In the genomic region with DNA sequence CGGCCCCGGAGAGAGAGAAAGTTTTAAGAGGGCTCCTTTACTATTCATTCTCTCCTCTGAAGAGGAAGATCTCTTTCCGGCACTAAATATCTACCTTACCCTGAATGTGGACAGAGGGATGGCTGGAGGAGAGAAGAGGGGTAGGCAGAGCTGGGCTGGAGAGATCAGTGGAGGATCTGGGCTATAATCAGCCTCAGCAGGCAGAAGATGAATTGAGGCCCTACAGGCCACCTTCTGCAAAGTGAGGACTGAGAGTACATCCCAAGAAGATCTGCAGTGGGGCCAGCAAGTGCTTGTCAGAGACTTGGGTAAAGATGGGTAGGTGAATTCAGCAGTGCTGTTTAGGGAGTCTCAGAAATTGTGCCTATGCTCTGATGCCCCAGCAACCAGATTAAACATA, we compare ENCODE assay signal across 1 cellular context.
TF ChIP-seq lines count a peak whose summit lies in the region.

No MANE protein-coding gene starts in this region.

TF ChIP-seq in IMR-90, 13 proteins besides CTCF, POLR2A, EP300 and RAD21:
- TF ChIP-seq CEBPB (IDR thresholded peaks at IDR 0.05; ENCODE audit: low read depth, low read length) (no peak), MAFK (IDR thresholded peaks at IDR 0.05; ENCODE audit: low read depth, low read length) (no peak), MXI1 (IDR thresholded peaks at IDR 0.05; ENCODE audit: borderline replicate concordance, low read depth, low read length) (no peak), NFE2L2 (IDR thresholded peaks at IDR 0.05; ENCODE audit: low read depth, low read length) (no peak), RCOR1 (IDR thresholded peaks at IDR 0.05; ENCODE audit: insufficient replicate concordance, low read length) (no peak)
